Comparison of ENCODE assay signal across 10 cellular contexts in genomic region chr3:104437131-104437750, GRCh38.
DNase-seq lines count a peak whose midpoint lies in the region; ATAC-seq and TF ChIP-seq lines count a peak whose summit lies in the region.
"Had no signal": no experiment of that assay in that cellular context is flagged by ENCODE, and none has a peak within 500 bp of the region (broad histone marks: within the 10 kb centered on the region; RNA-seq: fewer than 3 reads in every experiment).

No MANE protein-coding gene starts in this region.

- H3K36me3 ChIP-seq in IMR-90 (ENCODE audit: control insufficient read depth, insufficient read depth, low read length) (no peaks in the 10 kb centered on the region), endodermal cell (ENCODE audit: control insufficient read depth, insufficient read depth, low read length) (no peaks in the 10 kb centered on the region), MM.1S (replicated peaks; ENCODE audit: insufficient read depth, low read length) (no peaks in the 10 kb centered on the region)

- no peak overlapping the region for H3K4me2 ChIP-seq in IMR-90 (ENCODE audit: low read depth, low read length)
- H3K4me2 ChIP-seq in MM.1S (ENCODE audit: low read depth, low read length): no peak overlapping the region

- H2BK15ac ChIP-seq in IMR-90 (ENCODE audit: low read depth, low read length): no peak overlapping the region

- in situ Hi-C loops in IMR-90 (cut with MboI; ENCODE audit: low sequenced_read_pairs): no loop called here

- dilution Hi-C loops in IMR-90 (cut with HindIII; ENCODE audit: low sequenced_read_pairs, unreplicated experiment): no loop called here

- no peaks in the 10 kb centered on the region for H3K79me2 ChIP-seq in MM.1S (ENCODE audit: low read length)

- H3K9me2 ChIP-seq in MM.1S (replicated peaks; ENCODE audit: insufficient read depth, low read length): no peaks in the 10 kb centered on the region

- no peaks in the 10 kb centered on the region for H3F3A ChIP-seq in MM.1S (ENCODE audit: insufficient read depth, low read length)

- no peak overlapping the region for H3K14ac ChIP-seq in IMR-90 (replicated peaks; ENCODE audit: low read depth, low read length)

- no peaks in the 10 kb centered on the region for H3K27me3 Mint-ChIP-seq in endodermal cell (ENCODE audit: insufficient read depth)
- H3K27me3 Mint-ChIP-seq in mesothelial cell of epicardium (ENCODE audit: low read depth): no peaks in the 10 kb centered on the region
- H3K27me3 Mint-ChIP-seq in activated CD8-positive, alpha-beta T cell treated with anti-CD3 and anti-CD28 coated beads for 36 hours: no peaks in the 10 kb centered on the region
- H3K27me3 Mint-ChIP-seq: naive thymus-derived CD4-positive, alpha-beta T cell had no signal

- H3K4me3 ChIP-seq in AG04450 (ENCODE audit: low read depth, low read length): no peak overlapping the region
- no peak overlapping the region for H3K4me3 ChIP-seq in IMR-90 (ENCODE audit: insufficient read depth, low read depth, low read length)
- peak overlapping the region; percentile 53 for H3K4me3 ChIP-seq in endodermal cell (ENCODE audit: low read length)
- no peak overlapping the region for H3K4me3 ChIP-seq in MM.1S (ENCODE audit: low read length)

- intact Hi-C loops in IMR-90 (cut with micrococcal nuclease): loop anchor here (10.0 kb wide), 1 partner anchor 218 kb away; no protein-coding TSS in a partner anchor
- intact Hi-C loops in activated CD8-positive, alpha-beta T cell treated with anti-CD3 and anti-CD28 coated beads for 36 hours (cut with micrococcal nuclease): no loop called here

- no peaks in the 10 kb centered on the region for H4K20me1 ChIP-seq in IMR-90 (ENCODE audit: insufficient read depth, low read length)
- H4K20me1 ChIP-seq in MM.1S (ENCODE audit: insufficient read depth, low read length): no peaks in the 10 kb centered on the region

- POLR2A ChIA-PET in AG04450 (lab: Yijun Ruan, JAX): no interaction called here
- POLR2A ChIA-PET in IMR-90 (lab: Charles Lee; ENCODE audit: unreplicated experiment): no interaction called here
- POLR2A ChIA-PET in activated CD8-positive, alpha-beta T cell treated with anti-CD3 and anti-CD28 coated beads for 36 hours (lab: Charles Lee): no interaction called here

- H4K91ac ChIP-seq in IMR-90 (ENCODE audit: insufficient read depth, low read depth, low read length): no peak overlapping the region

- no peak overlapping the region for H4K8ac ChIP-seq in IMR-90 (ENCODE audit: low read depth in 2 of 2, low read length in 2 of 2)

- H2BK120ac ChIP-seq in IMR-90 (ENCODE audit: low read depth, low read length): no peak overlapping the region

- no peak overlapping the region for H2AK5ac ChIP-seq in IMR-90 (ENCODE audit: low read depth, low read length)

- H3K9ac ChIP-seq in IMR-90 (ENCODE audit: low read depth, low read length) (no peak overlapping the region), endodermal cell (ENCODE audit: extremely low read depth, low read length, poor library complexity, severe bottlenecking) (no peak overlapping the region), MM.1S (ENCODE audit: low read length) (no peak overlapping the region)

- H2AK9ac ChIP-seq in IMR-90 (replicated peaks; ENCODE audit: low read depth, low read length, poor library complexity): no peak overlapping the region

- H3K9me3 Mint-ChIP-seq in endodermal cell (peaks cover 9% of the 10 kb centered on the region), mesothelial cell of epicardium (peaks cover 10% of the 10 kb centered on the region)
- no peaks in the 10 kb centered on the region for H3K9me3 Mint-ChIP-seq in activated CD8-positive, alpha-beta T cell treated with anti-CD3 and anti-CD28 coated beads for 36 hours
- H3K9me3 Mint-ChIP-seq: CD8-positive, alpha-beta T cell had no signal

- no peaks in the 10 kb centered on the region for H3K9me1 ChIP-seq in IMR-90 (ENCODE audit: insufficient read depth, low read length)

- peak; percentile 8 for DNase-seq in AG04450 (ENCODE audit: low read depth, low spot score)
- DNase-seq in IMR-90: peak; percentile 53
- DNase-seq in endodermal cell: no peak
- no peak for DNase-seq in mesothelial cell of epicardium (ENCODE audit: low spot score in 2 of 2, unreplicated experiment in 2 of 2)
- DNase-seq in activated CD8-positive, alpha-beta T cell treated with anti-CD3 and anti-CD28 coated beads for 36 hours: no peak
- DNase-seq in activated T-cell treated with anti-CD3 and anti-CD28 coated beads, Interleukin-2, amount 50 U/mL, for 48 hours: no peak
- DNase-seq in SW 1271 (lab: John Stamatoyannopoulos, UW): no peak
- no peak for DNase-seq in MM.1S
- DNase-seq: CD8-positive, alpha-beta T cell; naive thymus-derived CD4-positive, alpha-beta T cell had no signal

- H3K27ac Mint-ChIP-seq in endodermal cell: peak overlapping the region; percentile 82
- H3K27ac Mint-ChIP-seq in mesothelial cell of epicardium: peak overlapping the region; percentile 52
- no peak overlapping the region for H3K27ac Mint-ChIP-seq in activated CD8-positive, alpha-beta T cell treated with anti-CD3 and anti-CD28 coated beads for 36 hours
- H3K27ac Mint-ChIP-seq: CD8-positive, alpha-beta T cell; naive thymus-derived CD4-positive, alpha-beta T cell had no signal

- H3K27ac ChIP-seq in AG04450 (ENCODE audit: low read depth, low read length): no peak overlapping the region
- H3K27ac ChIP-seq in IMR-90 (ENCODE audit: insufficient read depth, low read length): no peak overlapping the region
- H3K27ac ChIP-seq in endodermal cell (ENCODE audit: low read depth, low read length): no peak overlapping the region
- no peak overlapping the region for H3K27ac ChIP-seq in MM.1S (ENCODE audit: low read length)

- H2BK20ac ChIP-seq in IMR-90 (ENCODE audit: low read depth, low read length): no peak overlapping the region

- no peaks in the 10 kb centered on the region for H3K79me1 ChIP-seq in IMR-90 (ENCODE audit: low read depth in 1 of 2, low read length in 2 of 2)

- no peak overlapping the region for H3K56ac ChIP-seq in IMR-90 (ENCODE audit: extremely low read depth, insufficient read depth, low read length)

- no peak overlapping the region for H2BK5ac ChIP-seq in IMR-90 (ENCODE audit: low read depth, low read length, poor library complexity, severe bottlenecking)

- TF ChIP-seq RAD21 in IMR-90 (IDR thresholded peaks at IDR 0.05; ENCODE audit: low read length): no peak

- no TSS peak for BruUV-seq in IMR-90 (replicated peaks; lab: Mats Ljungman, UMichigan)

- H3K4me1 ChIP-seq in IMR-90 (ENCODE audit: control insufficient read depth, insufficient read depth, low read length): no peaks in the 10 kb centered on the region
- H3K4me1 ChIP-seq in endodermal cell (ENCODE audit: control insufficient read depth, insufficient read depth, low read length): peaks cover 9% of the 10 kb centered on the region
- no peaks in the 10 kb centered on the region for H3K4me1 ChIP-seq in MM.1S (ENCODE audit: low read length)

- H3K9me3 ChIP-seq in AG04450 (ENCODE audit: control insufficient read depth, insufficient read depth, low read length) (no peaks in the 10 kb centered on the region), IMR-90 (ENCODE audit: control insufficient read depth, insufficient read depth, low read length) (no peaks in the 10 kb centered on the region), endodermal cell (ENCODE audit: control insufficient read depth, low read length) (peaks cover 14% of the 10 kb centered on the region), MM.1S (replicated peaks; ENCODE audit: insufficient read depth, low read length) (no peaks in the 10 kb centered on the region)

- peak; percentile 56 for ATAC-seq in IMR-90 (ENCODE audit: low read depth)
- no peak for ATAC-seq in activated CD8-positive, alpha-beta T cell treated with anti-CD3 and anti-CD28 coated beads for 36 hours
- ATAC-seq: CD8-positive, alpha-beta T cell; naive thymus-derived CD4-positive, alpha-beta T cell had no signal

- no peak overlapping the region for H3K23ac ChIP-seq in IMR-90 (ENCODE audit: low read depth, low read length)

- TF ChIP-seq CTCF in AG04450 (IDR thresholded peaks at IDR 0.05; ENCODE audit: low read depth, low read length): no peak
- TF ChIP-seq CTCF in IMR-90 (conservative IDR thresholded peaks at IDR 0.05; ENCODE audit: low read depth, low read length): no peak
- TF ChIP-seq CTCF in endodermal cell (conservative IDR thresholded peaks at IDR 0.05): no peak
- no peak for TF ChIP-seq CTCF in mesothelial cell of epicardium (IDR thresholded peaks at IDR 0.05; ENCODE audit: unreplicated experiment)
- TF ChIP-seq CTCF in activated CD8-positive, alpha-beta T cell treated with anti-CD3 and anti-CD28 coated beads for 36 hours (IDR thresholded peaks at IDR 0.05): no peak
- TF ChIP-seq CTCF in MM.1S (IDR thresholded peaks at IDR 0.05; ENCODE audit: low read length): no peak

- no peaks in the 10 kb centered on the region for H3K27me3 ChIP-seq in AG04450 (ENCODE audit: control insufficient read depth, insufficient read depth, low read length)
- no peaks in the 10 kb centered on the region for H3K27me3 ChIP-seq in IMR-90 (ENCODE audit: control insufficient read depth, insufficient read depth, low read length)
- H3K27me3 ChIP-seq in endodermal cell (ENCODE audit: control insufficient read depth, insufficient read depth, low read length, poor library complexity, severe bottlenecking): no peaks in the 10 kb centered on the region
- H3K27me3 ChIP-seq in MM.1S (replicated peaks; ENCODE audit: insufficient read depth, low read length): no peaks in the 10 kb centered on the region

- H4K5ac ChIP-seq in IMR-90 (ENCODE audit: low read depth, low read length): no peak overlapping the region

- H3K4ac ChIP-seq in IMR-90 (ENCODE audit: low read depth, low read length): no peak overlapping the region

- H3K18ac ChIP-seq in IMR-90 (ENCODE audit: low read depth, low read length): no peak overlapping the region

- CTCF ChIA-PET in AG04450 (lab: Charles Lee): no interaction called here
- CTCF ChIA-PET in IMR-90 (lab: Yijun Ruan, JAX): no interaction called here
- CTCF ChIA-PET in activated CD8-positive, alpha-beta T cell treated with anti-CD3 and anti-CD28 coated beads for 36 hours (lab: Charles Lee): no interaction called here

- no peaks in the 10 kb centered on the region for H3K36me3 Mint-ChIP-seq in endodermal cell (ENCODE audit: low read depth)
- H3K36me3 Mint-ChIP-seq in mesothelial cell of epicardium: peaks cover 2% of the 10 kb centered on the region
- H3K36me3 Mint-ChIP-seq in activated CD8-positive, alpha-beta T cell treated with anti-CD3 and anti-CD28 coated beads for 36 hours (ENCODE audit: low read depth): no peaks in the 10 kb centered on the region
- H3K36me3 Mint-ChIP-seq: CD8-positive, alpha-beta T cell; naive thymus-derived CD4-positive, alpha-beta T cell had no signal

- H2AFZ ChIP-seq in IMR-90 (replicated peaks; ENCODE audit: low read length, poor library complexity) (no peak overlapping the region), MM.1S (ENCODE audit: low read length) (no peak overlapping the region)

- H3K4me3 Mint-ChIP-seq in endodermal cell (no peak overlapping the region), mesothelial cell of epicardium (no peak overlapping the region)
- H3K4me3 Mint-ChIP-seq in activated CD8-positive, alpha-beta T cell treated with anti-CD3 and anti-CD28 coated beads for 36 hours: no peak overlapping the region
- H3K4me3 Mint-ChIP-seq: CD8-positive, alpha-beta T cell; naive thymus-derived CD4-positive, alpha-beta T cell had no signal

- no peak for TF ChIP-seq POLR2A in IMR-90 (IDR thresholded peaks at IDR 0.05; ENCODE audit: low read depth, low read length)

- no CpG with 5 or more reads among the region's 4 CpGs for WGBS in IMR-90 (ENCODE audit: extremely low coverage in 2 of 2, insufficient read length in 1 of 2), 2 experiments
- WGBS in endodermal cell (ENCODE audit: insufficient coverage in 1 of 2, insufficient read length in 1 of 2), 2 experiments: 91 to 96% methylated on average over 3 to 4 of the region's 4 CpGs

- H3K4me1 Mint-ChIP-seq in endodermal cell (peaks cover 56% of the 10 kb centered on the region), mesothelial cell of epicardium (peaks cover 25% of the 10 kb centered on the region)
- no peaks in the 10 kb centered on the region for H3K4me1 Mint-ChIP-seq in activated CD8-positive, alpha-beta T cell treated with anti-CD3 and anti-CD28 coated beads for 36 hours (ENCODE audit: low read depth)
- H3K4me1 Mint-ChIP-seq: naive thymus-derived CD4-positive, alpha-beta T cell had no signal

Comparison
In these comparisons a context has a peak if more than half of its experiments do, and no peak if none do; other contexts are left out.
1. DNase-seq: peak in AG04450 (single experiment) and IMR-90 (single experiment); none in endodermal cell (single experiment), mesothelial cell of epicardium (0 of 2), activated CD8-positive, alpha-beta T cell treated with anti-CD3 and anti-CD28 coated beads for 36 hours (single experiment), activated T-cell treated with anti-CD3 and anti-CD28 coated beads, Interleukin-2, amount 50 U/mL, for 48 hours (0 of 2), SW 1271 (0 of 2) and MM.1S (single experiment).